26 cellular contexts compared by ENCODE assay signal in genomic region chr12:709631-710030, GRCh38.
"Had no signal": no experiment of that assay in that cellular context is flagged by ENCODE, and none has a peak within 500 bp of the region (broad histone marks: within the 10 kb centered on the region; RNA-seq: fewer than 3 reads in every experiment).

No MANE protein-coding gene starts in this region.

- H3K36me3 Mint-ChIP-seq: brain, WTC11 had no signal

- H3K9me3 Mint-ChIP-seq: activated naive CD8-positive, alpha-beta T cell treated with anti-CD3 and anti-CD28 coated beads, Interleukin-2, amount 50 U/mL, for 24 hours; activated T-helper 1 cell treated with anti-CD3 and anti-CD28 coated beads, Interleukin-12 subunit alpha, Interleukin-12 subunit beta, Interleukin-2, Interleukin-4 antibody, amounts not matched to agents 30 ng/mL and 10 ng/mL and 1 ng/mL, durations not matched to agents 14 hours and 24 hours and 36 hours; central memory CD8-positive, alpha-beta T cell had no signal

- H3K4me3 Mint-ChIP-seq: activated CD8-positive, alpha-beta memory T cell treated with anti-CD3 and anti-CD28 coated beads, Interleukin-2, amount 10 ng/mL, durations not matched to agents 7 days and 5 days; activated naive CD8-positive, alpha-beta T cell treated with anti-CD3 and anti-CD28 coated beads, Interleukin-2, amount 50 U/mL, for 24 hours; activated T-cell treated with anti-CD3 and anti-CD28 coated beads, Interleukin-2, amount 50 U/mL, for 24 hours; activated T-helper 1 cell treated with anti-CD3 and anti-CD28 coated beads, Interleukin-12 subunit alpha, Interleukin-12 subunit beta, Interleukin-2, Interleukin-4 antibody, amounts not matched to agents 30 ng/mL and 10 ng/mL and 1 ng/mL, durations not matched to agents 14 hours and 24 hours and 36 hours; brain; central memory CD8-positive, alpha-beta T cell; T-helper 17 cell; WTC11 had no signal

- H3K4me1 ChIP-seq: ascending aorta had no signal

- H3K27ac Mint-ChIP-seq: activated CD8-positive, alpha-beta memory T cell treated with anti-CD3 and anti-CD28 coated beads, Interleukin-2, amount 10 ng/mL, durations not matched to agents 7 days and 5 days; activated naive CD4-positive, alpha-beta T cell treated with anti-CD3 and anti-CD28 coated beads, Interleukin-2, amount 50 U/mL, for 72 hours; activated naive CD8-positive, alpha-beta T cell treated with anti-CD3 and anti-CD28 coated beads, Interleukin-2, amount 50 U/mL, for 24 hours; activated T-cell treated with anti-CD3 and anti-CD28 coated beads, Interleukin-2, amount 50 U/mL, for 24 hours; activated T-helper 1 cell treated with anti-CD3 and anti-CD28 coated beads, Interleukin-12 subunit alpha, Interleukin-12 subunit beta, Interleukin-2, Interleukin-4 antibody, amounts not matched to agents 30 ng/mL and 10 ng/mL and 1 ng/mL, durations not matched to agents 14 hours and 24 hours and 36 hours; brain; T-helper 17 cell; WTC11 had no signal

- ATAC-seq: activated CD8-positive, alpha-beta memory T cell treated with anti-CD3 and anti-CD28 coated beads, Interleukin-2, amount 10 ng/mL, durations not matched to agents 7 days and 5 days; activated naive CD4-positive, alpha-beta T cell treated with anti-CD3 and anti-CD28 coated beads, Interleukin-2, amount 50 U/mL, for 72 hours; activated naive CD8-positive, alpha-beta T cell treated with anti-CD3 and anti-CD28 coated beads, Interleukin-2, amount 50 U/mL, for 24 hours; T-helper 17 cell; WTC11 had no signal

- H3K4me3 ChIP-seq: ascending aorta had no signal

- H3K4me1 Mint-ChIP-seq: central memory CD8-positive, alpha-beta T cell had no signal

- H3K27me3 Mint-ChIP-seq: activated CD8-positive, alpha-beta memory T cell treated with anti-CD3 and anti-CD28 coated beads, Interleukin-2, amount 10 ng/mL, durations not matched to agents 7 days and 5 days; activated naive CD8-positive, alpha-beta T cell treated with anti-CD3 and anti-CD28 coated beads, Interleukin-2, amount 50 U/mL, for 24 hours; activated T-cell treated with anti-CD3 and anti-CD28 coated beads, Interleukin-2, amount 50 U/mL, for 24 hours; central memory CD8-positive, alpha-beta T cell; T-helper 17 cell had no signal

- DNase-seq: activated CD4-positive, alpha-beta T cell treated with anti-CD3 and anti-CD28 coated beads for 48 hours; activated CD4-positive, alpha-beta T cell treated with anti-CD3 and anti-CD28 coated beads, Interleukin-2, amount 50 U/mL, for 48 hours; activated CD4-positive, CD25-positive, alpha-beta regulatory T cell treated with anti-CD3 and anti-CD28 coated beads, Interleukin-2, amount 50 U/mL, for 72 hours; activated CD8-positive, alpha-beta memory T cell treated with anti-CD3 and anti-CD28 coated beads, Interleukin-2, amount 10 ng/mL, durations not matched to agents 7 days and 5 days; activated effector memory CD4-positive, alpha-beta T cell treated with anti-CD3 and anti-CD28 coated beads, Interleukin-2, amount 50 U/mL, for 16 hours; activated naive CD4-positive, alpha-beta T cell treated with Interleukin-2 at 50 U/mL for 16 hours; activated naive CD8-positive, alpha-beta T cell treated with anti-CD3 and anti-CD28 coated beads, Interleukin-2, amount 50 U/mL, for 24 hours; activated T-cell treated with anti-CD3 and anti-CD28 coated beads, Interleukin-2, amount 50 U/mL, for 24 hours; amniotic stem cell; MM.1S; NCI-H1105; NCI-H1436; NCI-H1694 treated with DMSO at 0.1 percent for 48 hours; NCI-H2081; NCI-H2171 treated with DMSO at 0.1 percent for 48 hours; NCI-H524; NCI-H748 treated with DMSO at 0.1 percent for 48 hours; SIG-M5; T-helper 17 cell; T-helper 9 cell had no signal

- H3K27ac ChIP-seq: ascending aorta had no signal

- H3K36me3 ChIP-seq: ascending aorta had no signal

- H3K9me3 ChIP-seq: ascending aorta had no signal

- H3K27me3 ChIP-seq: ascending aorta had no signal
